8 cellular contexts compared by ENCODE assay signal in genomic region chr17:69236464-69236863, GRCh38. TPM values are rescaled to one million over a fixed set of nuclear protein-coding genes. Genes with fewer than 3 reads are reported as not detected.
"Had no signal": no experiment of that assay in that cellular context is flagged by ENCODE, and none has a peak within 500 bp of the region (broad histone marks: within the 10 kb centered on the region; RNA-seq: fewer than 3 reads in every experiment).

No MANE protein-coding gene starts in this region.

- DNase-seq: H9, HCEC 1CT, IMR-90, KBM-7 had no signal

- H3K9ac ChIP-seq: KMS-11 had no signal

- H3K4me2 ChIP-seq: GM23338, KMS-11 had no signal

- H3K4me3 ChIP-seq: GM23338 had no signal

- H3K27ac ChIP-seq: HL-60, KMS-11 had no signal

- H2AFZ ChIP-seq: GM23338 had no signal

RNA-seq across cellular contexts. Expression of gene ABCA10, which starts 7.8 kb away (rescaled TPM):
- total RNA-seq: GM23338, H1, H9 had no signal
